In genomic region chr22:49962012-49962750, GRCh38 we compare ENCODE assay signal across 8 cellular contexts. TPM values are rescaled to one million over a fixed set of nuclear protein-coding genes. Genes with fewer than 3 reads are reported as not detected.
A peak's percentile ranks its signal among the peaks of the same experiment; 100 is the strongest.
DNase-seq lines count a peak whose midpoint lies in the region; ATAC-seq, FAIRE-seq and TF ChIP-seq lines count a peak whose summit lies in the region.

No MANE protein-coding gene starts in this region.

- in situ Hi-C loops in GM12878 (cut with MboI): loop anchor here (10.0 kb wide), 1 partner anchor 573 kb away; the partner anchor contains the start of gene TYMP

- H3K27ac ChIP-seq in GM12878 (ENCODE audit: control insufficient read depth, insufficient read depth) (peak overlapping the region; percentile 87), vagina (peak overlapping the region; percentile 89)

- peak in 1 of 2 experiments; percentile 15; a peak in 2 of 4 replicates for TF ChIP-seq EP300 in GM12878 (IDR thresholded peaks at IDR 0.05; ENCODE audit: borderline replicate concordance in 1 of 2, control insufficient read depth in 1 of 2, low read depth in 2 of 2, low read length in 2 of 2)

- peaks cover 2% of the 10 kb centered on the region; the same call in 1 of the 2 replicates for H4K20me1 ChIP-seq in GM12878 (ENCODE audit: control insufficient read depth, insufficient read depth)

- no peak overlapping the region for H2AFZ ChIP-seq in GM12878 (ENCODE audit: control insufficient read depth, low read depth, low read length)

- H3K27me3 ChIP-seq in GM12878 (replicated peaks in 1 of 2; ENCODE audit: control insufficient read depth in 2 of 2, insufficient read depth in 2 of 2, low read length in 1 of 2): no peaks in the 10 kb centered on the region
- H3K27me3 ChIP-seq in vagina: no peaks in the 10 kb centered on the region

- TF ChIP-seq RAD21 in GM12878 (IDR thresholded peaks at IDR 0.05; ENCODE audit: insufficient read depth, low read depth, low read length): no peak

- no TSS peak for BruUV-seq in GM12878 (replicated peaks; lab: Mats Ljungman, UMichigan)

- TF ChIP-seq POLR2A in NB4 (IDR thresholded peaks at IDR 0.05; ENCODE audit: extremely low read depth, insufficient read length) (no peak), GM12878 (IDR thresholded peaks at IDR 0.05; ENCODE audit: low read depth, low read length) (peak; percentile 69), vagina (IDR thresholded peaks at IDR 0.05) (peak in 1 of 2 donors; percentile 64)

- peak; percentile 92 for DNase-seq in GM10266 (ENCODE audit: extremely low spot score)
- peak; percentile 84 for DNase-seq in NB4 (ENCODE audit: low read depth)
- DNase-seq in UCSD-AML1 (lab: John Stamatoyannopoulos, UW; ENCODE audit: unreplicated experiment): peak; percentile 84
- DNase-seq in GM12878 (ENCODE audit: low read depth, low spot score): no peak
- DNase-seq in hypothalamus (lab: John Stamatoyannopoulos, UW): peak in 46 of 51 donors; percentile 32 to 85 (median 63)
- DNase-seq in retina: peak; percentile 63
- DNase-seq in vagina (ENCODE audit: extremely low spot score in 2 of 2): peak in 1 of 2 donors; percentile 97

- peaks cover 32% of the 10 kb centered on the region for H3K4me1 ChIP-seq in GM12878 (ENCODE audit: control insufficient read depth, insufficient read depth, low read length)
- peaks cover 58% of the 10 kb centered on the region for H3K4me1 ChIP-seq in vagina

- ATAC-seq in GM12878 (peak; percentile 33), GM21825 (IDR thresholded peaks at IDR 0.05; ENCODE audit: unreplicated experiment) (no peak)

- H3K9ac ChIP-seq in GM12878 (ENCODE audit: control insufficient read depth, insufficient read depth, low read length): peak overlapping the region; percentile 78

- peak overlapping the region; percentile 82 for H3K4me3 ChIP-seq in NB4 (ENCODE audit: low read depth, low read length)
- H3K4me3 ChIP-seq in GM12878: peak overlapping the region; percentile 98
- H3K4me3 ChIP-seq in vagina: peak overlapping the region; percentile 76 to 100

- TF ChIP-seq CTCF in GM10266 (IDR thresholded peaks at IDR 0.05; ENCODE audit: control insufficient read depth, insufficient read depth, low read depth, missing control alignments) (no peak), NB4 (IDR thresholded peaks at IDR 0.05; ENCODE audit: low read depth, low read length) (no peak), GM12878 (IDR thresholded peaks at IDR 0.05 in 2 of 3, conservative IDR thresholded peaks at IDR 0.05 in 1 of 3; ENCODE audit: control insufficient read depth in 2 of 3, extremely low read depth in 1 of 3, insufficient read depth in 1 of 3, low read depth in 3 of 3, low read length in 3 of 3) (no peak), vagina (IDR thresholded peaks at IDR 0.05) (no peak)

- intact Hi-C loops in GM12878 (cut with micrococcal nuclease; ENCODE audit: unreplicated experiment) (loop anchor here (5.0 kb wide), 1 partner anchor 225 kb away; the partner anchor contains the start of gene TRABD), vagina (cut with DNase I) (no loop called here)

- H3K36me3 ChIP-seq in GM12878 (ENCODE audit: control insufficient read depth in 2 of 2, insufficient read depth in 2 of 2, low read length in 1 of 2): peaks cover 14 to 19% of the 10 kb centered on the region in 2 experiments
- H3K36me3 ChIP-seq in vagina: peaks cover 0 to 25% of the 10 kb centered on the region in 2 donors

- POLR2A ChIA-PET in GM12878 (lab: Charles Lee): interaction anchor here (0.5 to 2.5 kb wide), 13 partner anchors 8 to 225 kb away, joined by 3 to 15 read pairs (median 4); no protein-coding TSS in a partner anchor

- peaks cover 49% of the 10 kb centered on the region for H3K79me2 ChIP-seq in GM12878 (ENCODE audit: control insufficient read depth, insufficient read depth, low read length)

- SMC1A ChIA-PET in GM12878 (lab: Charles Lee; ENCODE audit: uncharacterized antibody, unreplicated experiment): interaction anchor here (1.2 to 1.6 kb wide), 3 partner anchors 30 to 66 kb away, joined by 3 to 4 read pairs (median 3); no protein-coding TSS in a partner anchor

- H3K9me3 ChIP-seq in GM12878 (replicated peaks; ENCODE audit: control insufficient read depth, insufficient read depth, low read length) (no peaks in the 10 kb centered on the region), vagina (no peaks in the 10 kb centered on the region)

- CTCF ChIA-PET in GM12878 (lab: Yijun Ruan, JAX): interaction anchor here (1.0 to 2.2 kb wide), 6 partner anchors 9 to 68 kb away, joined by 3 to 6 read pairs (median 4); no protein-coding TSS in a partner anchor

- WGBS in GM12878 (ENCODE audit: insufficient coverage, insufficient replicate concordance, low lambda C conversion rate, missing lambda C conversion rate): under 1% methylated on average over 41 of the region's 70 CpGs

- H3K4me2 ChIP-seq in GM12878 (ENCODE audit: control insufficient read depth, insufficient read depth): peak overlapping the region; percentile 87

- FAIRE-seq in GM12878 (lab: Jason Lieb, UNC): no peak

- RAD21 ChIA-PET in GM12878 (lab: Charles Lee; ENCODE audit: unreplicated experiment): interaction anchor here (0.8 to 2.6 kb wide), 7 partner anchors 9 to 68 kb away, joined by 3 to 15 read pairs (median 4); no protein-coding TSS in a partner anchor

RNA-seq across cellular contexts. Expression of gene PIM3, which starts 1.6 kb away (rescaled TPM):
- total RNA-seq in GM12878 (2013; cell fraction: nucleolus; rRNA removed): 27.8 and 36.0 TPM in 2 replicates
- total RNA-seq in GM12878 (2014; rRNA removed) (44.7 and 51.8 TPM in 2 replicates), GM12878 (2014; rRNA removed; fragmentation: Illumina TruSeq; extraction: Trizol) (11.0 and 11.9 TPM in 2 replicates), GM12878 (2021) (59.5 and 60.8 TPM in 2 replicates), vagina (97.2 TPM)
- polyA plus RNA-seq in GM12878 (2011; ENCODE audit: low read depth): 6.5 TPM
- polyA plus RNA-seq in GM12878 (2011; rRNA removed) (8.6 and 12.4 TPM in 2 replicates), GM12878 (2014; fragmentation: Illumina TruSeq; extraction: Trizol) (2.2 and 6.2 TPM in 2 replicates), GM12878 (2014; fragmentation: Nextera tagmentation; extraction: Ambion mirVana) (1 to 10 TPM in 1 of 2 experiments, under 1 TPM in 1; 0.31 to 1.5 TPM), GM12878 (2014; rRNA removed) (57.0 and 57.8 TPM in 2 replicates), GM12878 (2016; fragmentation: Nextera tagmentation; extraction: Ambion mirVana) (10 to 100 TPM; 12.4 to 34.3 TPM)
- polyA plus RNA-seq in GM12878 (2011; cell fraction: cytosol; rRNA removed): 31.3 and 38.2 TPM in 2 replicates
- 84.4 and 94.5 TPM in 2 replicates for polyA plus RNA-seq in GM12878 (2011; cell fraction: nucleus; rRNA removed)
- polyA plus RNA-seq in GM12878 (2012): 30.9 and 46.0 TPM in 2 replicates
- polyA minus RNA-seq in GM12878 (2011; rRNA and poly(A)+ RNA removed): 3.9 and 14.1 TPM in 2 replicates
- polyA minus RNA-seq in GM12878 (2011; cell fraction: cytosol; rRNA and poly(A)+ RNA removed): 14.2 and 18.4 TPM in 2 replicates
- 22.6 and 39.2 TPM in 2 replicates for polyA minus RNA-seq in GM12878 (2011; cell fraction: nucleus; rRNA and poly(A)+ RNA removed)

RNA-seq across cellular contexts. Expression of gene CRELD2, which starts 43.7 kb away (rescaled TPM):
- total RNA-seq in GM12878 (2013; cell fraction: nucleolus; rRNA removed): 19.9 and 22.8 TPM in 2 replicates
- total RNA-seq in GM12878 (2014; rRNA removed) (37.9 and 49.5 TPM in 2 replicates), GM12878 (2014; rRNA removed; fragmentation: Illumina TruSeq; extraction: Trizol) (16.1 and 16.5 TPM in 2 replicates), GM12878 (2021) (40.6 and 48.1 TPM in 2 replicates), vagina (34.4 TPM)
- 17.3 TPM for polyA plus RNA-seq in GM12878 (2011; ENCODE audit: low read depth)
- polyA plus RNA-seq in GM12878 (2011; rRNA removed) (8.4 and 14.0 TPM in 2 replicates), GM12878 (2014; fragmentation: Illumina TruSeq; extraction: Trizol) (3.2 and 11.9 TPM in 2 replicates), GM12878 (2014; fragmentation: Nextera tagmentation; extraction: Ambion mirVana) (10 to 100 TPM in 1 of 2 experiments, 1 to 10 TPM in 1; 9.4 to 15.0 TPM), GM12878 (2014; rRNA removed) (35.7 and 45.0 TPM in 2 replicates), GM12878 (2016; fragmentation: Nextera tagmentation; extraction: Ambion mirVana) (100 to 1,000 TPM in 1 of 2 experiments, 10 to 100 TPM in 1; 97.0 to 111 TPM)
- 22.4 and 29.3 TPM in 2 replicates for polyA plus RNA-seq in GM12878 (2011; cell fraction: cytosol; rRNA removed)
- polyA plus RNA-seq in GM12878 (2011; cell fraction: nucleus; rRNA removed): 40.8 and 53.1 TPM in 2 replicates
- 33.5 and 34.5 TPM in 2 replicates for polyA plus RNA-seq in GM12878 (2012)
- 5.8 and 7.4 TPM in 2 replicates for polyA minus RNA-seq in GM12878 (2011; rRNA and poly(A)+ RNA removed)
- polyA minus RNA-seq in GM12878 (2011; cell fraction: cytosol; rRNA and poly(A)+ RNA removed): 5.6 TPM in 2 replicates
- polyA minus RNA-seq in GM12878 (2011; cell fraction: nucleus; rRNA and poly(A)+ RNA removed): 5.1 and 8.7 TPM in 2 replicates

RNA-seq across cellular contexts. Expression of gene ALG12, which starts 43.9 kb away (rescaled TPM):
- 43.7 and 49.4 TPM in 2 replicates for total RNA-seq in GM12878 (2013; cell fraction: nucleolus; rRNA removed)
- 9.8 and 10.5 TPM in 2 replicates for total RNA-seq in GM12878 (2014; rRNA removed)
- 3.3 and 3.7 TPM in 2 replicates for total RNA-seq in GM12878 (2014; rRNA removed; fragmentation: Illumina TruSeq; extraction: Trizol)
- 15.8 and 16.6 TPM in 2 replicates for total RNA-seq in GM12878 (2021)
- polyA plus RNA-seq in GM12878 (2011; ENCODE audit: low read depth): 4.7 TPM
- 2.2 and 5.2 TPM in 2 replicates for polyA plus RNA-seq in GM12878 (2011; rRNA removed)
- polyA plus RNA-seq in GM12878 (2011; cell fraction: cytosol; rRNA removed): 7.2 and 10.1 TPM in 2 replicates
- polyA plus RNA-seq in GM12878 (2011; cell fraction: nucleus; rRNA removed): 18.2 and 19.7 TPM in 2 replicates
- 12.4 and 15.1 TPM in 2 replicates for polyA plus RNA-seq in GM12878 (2012)
- polyA plus RNA-seq in GM12878 (2014; fragmentation: Illumina TruSeq; extraction: Trizol): 0.79 and 4.3 TPM in 2 replicates
- polyA plus RNA-seq in GM12878 (2014; fragmentation: Nextera tagmentation; extraction: Ambion mirVana): under 1 TPM; 0.22 to 0.37 TPM
- polyA plus RNA-seq in GM12878 (2014; rRNA removed): 8.0 and 9.7 TPM in 2 replicates
- polyA plus RNA-seq in GM12878 (2016; fragmentation: Nextera tagmentation; extraction: Ambion mirVana): 10 to 100 TPM; 17.9 to 23.4 TPM
- polyA minus RNA-seq in GM12878 (2011; rRNA and poly(A)+ RNA removed): 6.0 and 20.6 TPM in 2 replicates
- polyA minus RNA-seq in GM12878 (2011; cell fraction: cytosol; rRNA and poly(A)+ RNA removed): 3.6 and 4.7 TPM in 2 replicates
- polyA minus RNA-seq in GM12878 (2011; cell fraction: nucleus; rRNA and poly(A)+ RNA removed): 3.4 and 4.7 TPM in 2 replicates
- 21.4 TPM for total RNA-seq in vagina

RNA-seq across cellular contexts. Expression of gene IL17REL, which starts 50.4 kb away (rescaled TPM):
- 0.33 and 0.34 TPM in 2 replicates for total RNA-seq in GM12878 (2013; cell fraction: nucleolus; rRNA removed)
- total RNA-seq in GM12878 (2014; rRNA removed): not detected in 2 replicates
- total RNA-seq in GM12878 (2014; rRNA removed; fragmentation: Illumina TruSeq; extraction: Trizol): not detected in 2 replicates
- total RNA-seq in GM12878 (2021): not detected in 2 replicates
- polyA plus RNA-seq in GM12878 (2011; ENCODE audit: low read depth): not detected
- 0.03 TPM in 1 of 2 replicates, not detected in the other for polyA plus RNA-seq in GM12878 (2011; rRNA removed)
- polyA plus RNA-seq in GM12878 (2011; cell fraction: cytosol; rRNA removed): 0.03 TPM in 1 of 2 replicates, not detected in the other
- 0.10 and 0.20 TPM in 2 replicates for polyA plus RNA-seq in GM12878 (2011; cell fraction: nucleus; rRNA removed)
- 0.04 TPM in 1 of 2 replicates, not detected in the other for polyA plus RNA-seq in GM12878 (2012)
- polyA plus RNA-seq in GM12878 (2014; fragmentation: Illumina TruSeq; extraction: Trizol): not detected in 2 replicates
- not detected for polyA plus RNA-seq in GM12878 (2014; fragmentation: Nextera tagmentation; extraction: Ambion mirVana)
- 0.06 TPM in 1 of 2 replicates, not detected in the other for polyA plus RNA-seq in GM12878 (2014; rRNA removed)
- polyA plus RNA-seq in GM12878 (2016; fragmentation: Nextera tagmentation; extraction: Ambion mirVana): not detected
- polyA minus RNA-seq in GM12878 (2011; rRNA and poly(A)+ RNA removed): not detected in 2 replicates
- polyA minus RNA-seq in GM12878 (2011; cell fraction: cytosol; rRNA and poly(A)+ RNA removed): not detected in 2 replicates
- not detected in 2 replicates for polyA minus RNA-seq in GM12878 (2011; cell fraction: nucleus; rRNA and poly(A)+ RNA removed)
- not detected for total RNA-seq in vagina
